In the genomic region with DNA sequence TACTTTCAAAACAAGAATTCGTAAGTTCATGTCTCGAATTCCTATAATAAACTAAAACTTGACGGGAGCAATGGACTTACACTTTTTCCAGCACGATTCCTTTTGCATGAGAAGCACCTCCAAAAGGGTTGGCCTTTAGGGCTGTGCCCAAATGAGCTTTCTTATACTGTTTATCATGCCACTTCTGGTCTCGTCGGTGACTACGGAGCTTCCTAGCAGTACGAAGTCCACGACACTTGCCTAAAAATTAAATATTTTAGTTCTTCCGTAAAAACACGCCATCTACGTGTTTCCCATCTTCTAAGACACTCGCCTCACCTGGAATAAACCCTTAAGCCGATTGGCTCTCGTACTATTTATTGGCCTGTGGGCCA, we compare ENCODE assay signal across 8 cellular contexts. TPM values are rescaled to one million over a fixed set of nuclear protein-coding genes. Genes with fewer than 3 reads are reported as not detected.
DNase-seq lines count a peak whose midpoint lies in the region; ATAC-seq and TF ChIP-seq lines count a peak whose summit lies in the region.

No MANE protein-coding gene starts in this region.

- H2AFZ ChIP-seq in osteoblast (ENCODE audit: low read length) = no peak overlapping the region

- peaks cover 3% of the 10 kb centered on the region for H4K20me1 ChIP-seq in osteoblast (ENCODE audit: insufficient read depth, low read length)

- peak overlapping the region; percentile 65 to 80 (median 76) for H3K27ac ChIP-seq in Peyer's patch
- H3K27ac ChIP-seq in osteoblast (ENCODE audit: low read depth, low read length) = peak overlapping the region; percentile 85

- no peaks in the 10 kb centered on the region for H3K9me3 ChIP-seq in Peyer's patch
- no peaks in the 10 kb centered on the region for H3K9me3 ChIP-seq in osteoblast (ENCODE audit: low read depth, low read length)

- peaks cover 21% of the 10 kb centered on the region for H3K79me2 ChIP-seq in osteoblast (ENCODE audit: insufficient read depth, low read length)

- H3K4me2 ChIP-seq in osteoblast (ENCODE audit: insufficient read depth, low read length) = peak overlapping the region; percentile 77

- DNase-seq in Peyer's patch = no peak
- peak; percentile 63 to 70 for DNase-seq in erythroblast (lab: John Stamatoyannopoulos, UW)
- no peak for DNase-seq in osteoblast (ENCODE audit: insufficient read length, low spot score, missing footprints)
- no peak for DNase-seq in hippocampal formation (lab: John Stamatoyannopoulos, UW)

- TF ChIP-seq CTCF in Peyer's patch (IDR thresholded peaks at IDR 0.05) (no peak), osteoblast (IDR thresholded peaks at IDR 0.05; ENCODE audit: extremely low read depth, low read depth, low read length) (no peak)

- no peaks in the 10 kb centered on the region for H3K27me3 ChIP-seq in Peyer's patch
- H3K27me3 ChIP-seq in osteoblast (ENCODE audit: insufficient read depth, low read length) = no peaks in the 10 kb centered on the region

- H3K4me1 ChIP-seq in Peyer's patch (peaks cover 0 to 14% (median 2%) of the 10 kb centered on the region in 4 donors), osteoblast (ENCODE audit: insufficient read depth, low read length) (peaks cover 19% of the 10 kb centered on the region)

- H3K4me3 ChIP-seq in Peyer's patch (peak overlapping the region; percentile 65 to 87 (median 74)), osteoblast (ENCODE audit: insufficient read depth, low read length) (peak overlapping the region; percentile 85)

- ATAC-seq in GM18517 (IDR thresholded peaks at IDR 0.05; ENCODE audit: unreplicated experiment) (peak; percentile 2), HG03521 (IDR thresholded peaks at IDR 0.05; ENCODE audit: unreplicated experiment) (no peak), GM19324 (IDR thresholded peaks at IDR 0.05; ENCODE audit: low FRiP score, unreplicated experiment) (no peak), HG03175 (IDR thresholded peaks at IDR 0.05; ENCODE audit: unreplicated experiment) (no peak)

- peaks cover 0 to 29% (median 0%) of the 10 kb centered on the region in 3 donors for H3K36me3 ChIP-seq in Peyer's patch
- peaks cover 28% of the 10 kb centered on the region for H3K36me3 ChIP-seq in osteoblast (ENCODE audit: insufficient read depth, low read length)

- TF ChIP-seq POLR2A in Peyer's patch (IDR thresholded peaks at IDR 0.05) (no peak), erythroblast (IDR thresholded peaks at IDR 0.05; ENCODE audit: low read length) (no peak)

RNA-seq across cellular contexts. Expression of a gene that starts 0.6 kb away (rescaled TPM):
- total RNA-seq in Peyer's patch (1,000 to 10,000 TPM; 1,011 to 2,656 (median 1,224) TPM), osteoblast (2,597 and 2,636 TPM in 2 replicates)

Comparison
In these comparisons a context has a peak if more than half of its experiments do, and no peak if none do; other contexts are left out.
1. DNase-seq: peak in erythroblast (2 of 2); none in Peyer's patch (0 of 3), osteoblast (single experiment) and hippocampal formation (0 of 2).